Comparison of ENCODE assay signal across 22 cellular contexts in genomic region chr2:129438501-129439057, GRCh38.
"Had no signal": no experiment of that assay in that cellular context is flagged by ENCODE, and none has a peak within 500 bp of the region (broad histone marks: within the 10 kb centered on the region; RNA-seq: fewer than 3 reads in every experiment).

No MANE protein-coding gene starts in this region.

- H3K27ac ChIP-seq: colonic mucosa, esophagus muscularis mucosa, foreskin keratinocyte, heart right ventricle, parathyroid adenoma, right lobe of liver, suprapubic skin had no signal

- H3K4me2 ChIP-seq: smooth muscle cell had no signal

- H3K4me3 ChIP-seq: colonic mucosa, esophagus muscularis mucosa, heart right ventricle, lung, right lobe of liver, smooth muscle cell, suprapubic skin had no signal

- H3K9ac ChIP-seq: parathyroid adenoma had no signal

- DNase-seq: colonic mucosa; effector memory CD4-positive, alpha-beta T cell; foreskin keratinocyte; glutamatergic neuron; heart right ventricle; hippocampal formation; immature natural killer cell; islet precursor cell; natural killer cell; right lobe of liver; stimulated activated CD4-positive, alpha-beta T cell treated with anti-CD3 and anti-CD28 coated beads, Interleukin-12 subunit alpha, Interleukin-12 subunit beta, amount 100 ng/mL, for 4 hours; stimulated activated CD4-positive, alpha-beta T cell treated with anti-CD3 and anti-CD28 coated beads, Interleukin-1b, Interleukin-23, amount 100 ng/mL, for 48 hours; stimulated activated CD4-positive, alpha-beta T cell treated with anti-CD3 and anti-CD28 coated beads, Interleukin-4, amount 100 ng/mL, for 1 hour; stimulated activated CD8-positive, alpha-beta memory T cell treated with anti-CD3 and anti-CD28 coated beads, Interleukin-4, amount 100 ng/mL, for 48 hours; stimulated activated naive CD4-positive, alpha-beta T cell; stimulated activated naive CD8-positive, alpha-beta T cell treated with anti-CD3 and anti-CD28 coated beads, Interleukin-15, amount 100 ng/mL, for 72 hours; trophoblast cell had no signal

- H3K9me3 ChIP-seq: colonic mucosa, esophagus muscularis mucosa, heart right ventricle, right lobe of liver, suprapubic skin had no signal

- H3K36me3 ChIP-seq: colonic mucosa, esophagus muscularis mucosa, heart right ventricle, right lobe of liver, suprapubic skin had no signal

- H3K4me1 ChIP-seq: colonic mucosa, esophagus muscularis mucosa, foreskin keratinocyte, heart right ventricle, right lobe of liver had no signal

- H3K27me3 ChIP-seq: colonic mucosa, right lobe of liver, suprapubic skin had no signal
